Comparison of ENCODE assay signal across 22 cellular contexts in genomic region chr5:133707629-133708028, GRCh38.
"Had no signal": no experiment of that assay in that cellular context is flagged by ENCODE, and none has a peak within 500 bp of the region (broad histone marks: within the 10 kb centered on the region; RNA-seq: fewer than 3 reads in every experiment).

No MANE protein-coding gene starts in this region.

- H3K27me3 Mint-ChIP-seq: naive B cell had no signal

- H3K9me3 ChIP-seq: esophagus squamous epithelium, gastroesophageal sphincter, left ventricle myocardium inferior, neutrophil, psoas muscle, right lobe of liver, uterus had no signal

- H3K4me1 Mint-ChIP-seq: immature natural killer cell, naive B cell had no signal

- H3K27me3 ChIP-seq: esophagus squamous epithelium, neutrophil, right lobe of liver, uterus had no signal

- H3K27ac Mint-ChIP-seq: effector memory CD8-positive, alpha-beta T cell; immature natural killer cell; naive B cell had no signal

- H3K4me3 Mint-ChIP-seq: effector memory CD8-positive, alpha-beta T cell; immature natural killer cell; naive B cell had no signal

- H3K9me3 Mint-ChIP-seq: effector memory CD8-positive, alpha-beta T cell; immature natural killer cell; naive B cell; nephron progenitor cell had no signal

- DNase-seq: effector memory CD8-positive, alpha-beta T cell; esophagus squamous epithelium; foreskin fibroblast; glutamatergic neuron; immature natural killer cell; kidney; left cardiac atrium; left ventricle myocardium inferior; mesenchymal stem cell; naive B cell; psoas muscle; retina; right lobe of liver; stimulated activated CD4-positive, alpha-beta T cell treated with anti-CD3 and anti-CD28 coated beads, Interleukin-12 subunit alpha, Interleukin-12 subunit beta, amount 100 ng/mL, for 4 hours; stimulated activated naive CD4-positive, alpha-beta T cell treated with Interleukin-2 at 50 U/mL for 16 hours; trophoblast cell; uterus had no signal

- ATAC-seq: effector memory CD8-positive, alpha-beta T cell; gastroesophageal sphincter; left cardiac atrium; psoas muscle; right lobe of liver had no signal

- H3K36me3 Mint-ChIP-seq: immature natural killer cell, naive B cell had no signal

- H3K4me3 ChIP-seq: esophagus squamous epithelium, gastroesophageal sphincter, left ventricle myocardium inferior, lung, psoas muscle, right lobe of liver, skin epidermis, uterus had no signal

- H3K27ac ChIP-seq: esophagus squamous epithelium, gastroesophageal sphincter, left ventricle myocardium inferior, neutrophil, psoas muscle, right lobe of liver, skin epidermis, uterus had no signal

- H3K4me1 ChIP-seq: left ventricle myocardium inferior, psoas muscle, right lobe of liver, uterus had no signal

- H3K36me3 ChIP-seq: esophagus squamous epithelium, gastroesophageal sphincter, left ventricle myocardium inferior, neutrophil, right lobe of liver, uterus had no signal
